Comparison of ENCODE assay signal across 18 cellular contexts in the genomic region with DNA sequence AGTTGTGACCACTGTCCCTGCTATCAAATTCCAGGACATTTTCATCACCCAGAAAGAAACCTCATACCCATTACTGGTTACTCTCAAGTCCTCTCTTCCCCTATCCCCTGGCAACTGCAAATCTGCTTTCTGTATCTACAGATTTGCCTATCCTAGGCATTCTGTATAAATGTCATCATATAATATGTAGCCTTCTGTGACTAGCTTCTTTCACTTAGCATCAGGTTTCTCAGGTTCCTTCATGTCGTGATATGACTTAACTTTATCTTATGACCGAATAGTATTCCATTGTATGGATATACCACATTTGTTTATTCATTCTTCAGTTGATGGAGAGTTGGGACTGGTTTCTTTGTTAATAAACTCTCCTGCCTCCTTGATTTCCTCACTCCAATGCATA.
A peak's percentile ranks its signal among the peaks of the same experiment; 100 is the strongest.
DNase-seq lines count a peak whose midpoint lies in the region; ATAC-seq, FAIRE-seq and TF ChIP-seq lines count a peak whose summit lies in the region.
"Had no signal": no experiment of that assay in that cellular context is flagged by ENCODE, and none has a peak within 500 bp of the region (broad histone marks: within the 10 kb centered on the region; RNA-seq: fewer than 3 reads in every experiment).

No MANE protein-coding gene starts in this region.

- no peaks in the 10 kb centered on the region for H3K4me1 ChIP-seq in transverse colon

- H3K27me3 Mint-ChIP-seq in WTC11 (ENCODE audit: low read depth): no peaks in the 10 kb centered on the region
- no peaks in the 10 kb centered on the region for H3K27me3 Mint-ChIP-seq in stimulated activated naive B cell treated with anti-CD40 and anti-IgM and Interleukin-4, amounts not matched to agents 10 μg/mL and 1 μg/mL and 100 μg/mL, for 72 hours

- no peaks in the 10 kb centered on the region for H3K9me3 Mint-ChIP-seq in WTC11
- peaks cover 3% of the 10 kb centered on the region in 2 donors for H3K9me3 Mint-ChIP-seq in stimulated activated naive B cell treated with anti-CD40 and anti-IgM and Interleukin-4, amounts not matched to agents 10 μg/mL and 1 μg/mL and 100 μg/mL, for 72 hours
- H3K9me3 Mint-ChIP-seq: CD8-positive, alpha-beta T cell had no signal

- no peak for TF ChIP-seq CTCF in WTC11 (IDR thresholded peaks at IDR 0.05)
- no peak for TF ChIP-seq CTCF in transverse colon (IDR thresholded peaks at IDR 0.05)

- H3K27ac Mint-ChIP-seq in WTC11: 0 out of 2 replicates have a peak overlapping the region, but pooled peaks have one; percentile 7
- peak overlapping the region; percentile 70 for H3K27ac Mint-ChIP-seq in stimulated activated naive B cell treated with anti-CD40 and anti-IgM and Interleukin-4, amounts not matched to agents 10 μg/mL and 1 μg/mL and 100 μg/mL, for 72 hours
- H3K27ac Mint-ChIP-seq: CD8-positive, alpha-beta T cell had no signal

- peaks cover 15% of the 10 kb centered on the region for H3K4me1 Mint-ChIP-seq in WTC11
- peaks cover 36 to 54% of the 10 kb centered on the region in 2 donors for H3K4me1 Mint-ChIP-seq in stimulated activated naive B cell treated with anti-CD40 and anti-IgM and Interleukin-4, amounts not matched to agents 10 μg/mL and 1 μg/mL and 100 μg/mL, for 72 hours

- FAIRE-seq in GM19239 (lab: Jason Lieb, UNC) (peak; percentile 61), frontal cortex (lab: Jason Lieb, UNC) (no peak)

- no peak for TF ChIP-seq POLR2A in transverse colon (IDR thresholded peaks at IDR 0.05)

- H3K27me3 ChIP-seq in transverse colon: no peaks in the 10 kb centered on the region
- H3K27me3 ChIP-seq: SJSA1 had no signal

- H3K4me3 ChIP-seq in transverse colon: no peak overlapping the region
- H3K4me3 ChIP-seq: SJSA1 had no signal

- ATAC-seq in HG03520 (IDR thresholded peaks at IDR 0.05; ENCODE audit: unreplicated experiment): peak; percentile 35
- ATAC-seq in WTC11: no peak
- peak; percentile 24 to 25 for ATAC-seq in stimulated activated naive B cell treated with anti-CD40 and anti-IgM and Interleukin-4, amounts not matched to agents 10 μg/mL and 1 μg/mL and 100 μg/mL, for 72 hours (replicated peaks)
- ATAC-seq: CD8-positive, alpha-beta T cell had no signal

- POLR2A ChIA-PET in WTC11 (lab: Charles Lee): no interaction called here

- CTCF ChIA-PET in WTC11 (lab: Charles Lee): no interaction called here

- TF ChIP-seq EP300 in transverse colon (IDR thresholded peaks at IDR 0.05; ENCODE audit: low read depth): no peak

- 95% methylated on average over 2 of the region's 2 CpGs; no CpG with 5 or more reads in 1 of the 2 donors for WGBS in transverse colon (ENCODE audit: low coverage in 1 of 2), 2 donors

- no peaks in the 10 kb centered on the region for H3K36me3 Mint-ChIP-seq in WTC11
- H3K36me3 Mint-ChIP-seq in stimulated activated naive B cell treated with anti-CD40 and anti-IgM and Interleukin-4, amounts not matched to agents 10 μg/mL and 1 μg/mL and 100 μg/mL, for 72 hours: peaks cover 0 to 2% of the 10 kb centered on the region in 2 donors
- H3K36me3 Mint-ChIP-seq: CD8-positive, alpha-beta T cell had no signal

- no peak overlapping the region for H3K27ac ChIP-seq in transverse colon
- H3K27ac ChIP-seq: RWPE1, SJSA1 had no signal

- no peak overlapping the region for H3K4me3 Mint-ChIP-seq in WTC11
- H3K4me3 Mint-ChIP-seq in stimulated activated naive B cell treated with anti-CD40 and anti-IgM and Interleukin-4, amounts not matched to agents 10 μg/mL and 1 μg/mL and 100 μg/mL, for 72 hours: no peak overlapping the region
- H3K4me3 Mint-ChIP-seq: CD8-positive, alpha-beta T cell had no signal

- DNase-seq in GM19239 (ENCODE audit: insufficient read length, low spot score) (no peak), WTC11 (ENCODE audit: low spot score) (no peak), transverse colon (no peak), NCI-H1930 (lab: John Stamatoyannopoulos, UW) (no peak), RPMI8226 (no peak), frontal cortex (ENCODE audit: low spot score in 2 of 2) (no peak)
- DNase-seq in stimulated activated naive B cell treated with anti-CD40 and anti-IgM and Interleukin-4, amounts not matched to agents 10 μg/mL and 1 μg/mL and 100 μg/mL, for 72 hours: no peak
- DNase-seq: CD8-positive, alpha-beta T cell; DMS79 treated with DMSO at 0.1 percent for 48 hours; GDM1; H7; KBM-7; NCI-H1092 treated with DMSO at 0.1 percent for 48 hours; NCI-H1694; NCI-H446 treated with DMSO at 0.1 percent for 48 hours had no signal

- H3K9me3 ChIP-seq in transverse colon: no peaks in the 10 kb centered on the region
- H3K9me3 ChIP-seq: SJSA1 had no signal

- H3K36me3 ChIP-seq in transverse colon: no peaks in the 10 kb centered on the region
- H3K36me3 ChIP-seq: SJSA1 had no signal

- intact Hi-C loops in transverse colon (cut with DNase I; ENCODE audit: low total_unique reads): no loop called here

- in situ Hi-C loops in transverse colon (cut with MboI; ENCODE audit: low pct_ligation_motif_present in 1 of 4, low pct_unique_long_range_greater_than_20kb in 1 of 4, low sequenced_read_pairs in 3 of 4): no loop called here

TF ChIP-seq in WTC11, 78 proteins besides CTCF, POLR2A, EP300 and RAD21:
- TF ChIP-seq NFATC4 (CRISPR knock-in tag; IDR thresholded peaks at IDR 0.05): no peak
- no peak for TF ChIP-seq ZNF416 (CRISPR knock-in tag; IDR thresholded peaks at IDR 0.05)
- TF ChIP-seq, protein P1, sequence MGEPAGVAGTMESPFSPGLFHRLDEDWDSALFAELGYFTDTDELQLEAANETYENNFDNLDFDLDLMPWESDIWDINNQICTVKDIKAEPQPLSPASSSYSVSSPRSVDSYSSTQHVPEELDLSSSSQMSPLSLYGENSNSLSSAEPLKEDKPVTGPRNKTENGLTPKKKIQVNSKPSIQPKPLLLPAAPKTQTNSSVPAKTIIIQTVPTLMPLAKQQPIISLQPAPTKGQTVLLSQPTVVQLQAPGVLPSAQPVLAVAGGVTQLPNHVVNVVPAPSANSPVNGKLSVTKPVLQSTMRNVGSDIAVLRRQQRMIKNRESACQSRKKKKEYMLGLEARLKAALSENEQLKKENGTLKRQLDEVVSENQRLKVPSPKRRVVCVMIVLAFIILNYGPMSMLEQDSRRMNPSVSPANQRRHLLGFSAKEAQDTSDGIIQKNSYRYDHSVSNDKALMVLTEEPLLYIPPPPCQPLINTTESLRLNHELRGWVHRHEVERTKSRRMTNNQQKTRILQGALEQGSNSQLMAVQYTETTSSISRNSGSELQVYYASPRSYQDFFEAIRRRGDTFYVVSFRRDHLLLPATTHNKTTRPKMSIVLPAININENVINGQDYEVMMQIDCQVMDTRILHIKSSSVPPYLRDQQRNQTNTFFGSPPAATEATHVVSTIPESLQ (CRISPR knock-in tag; IDR thresholded peaks at IDR 0.05): no peak
- TF ChIP-seq, protein P2, sequence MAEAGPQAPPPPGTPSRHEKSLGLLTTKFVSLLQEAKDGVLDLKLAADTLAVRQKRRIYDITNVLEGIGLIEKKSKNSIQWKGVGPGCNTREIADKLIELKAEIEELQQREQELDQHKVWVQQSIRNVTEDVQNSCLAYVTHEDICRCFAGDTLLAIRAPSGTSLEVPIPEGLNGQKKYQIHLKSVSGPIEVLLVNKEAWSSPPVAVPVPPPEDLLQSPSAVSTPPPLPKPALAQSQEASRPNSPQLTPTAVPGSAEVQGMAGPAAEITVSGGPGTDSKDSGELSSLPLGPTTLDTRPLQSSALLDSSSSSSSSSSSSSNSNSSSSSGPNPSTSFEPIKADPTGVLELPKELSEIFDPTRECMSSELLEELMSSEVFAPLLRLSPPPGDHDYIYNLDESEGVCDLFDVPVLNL (CRISPR knock-in tag; IDR thresholded peaks at IDR 0.05; ENCODE audit: borderline replicate concordance, low read depth): no peak
- TF ChIP-seq GTF2I (CRISPR knock-in tag; conservative IDR thresholded peaks at IDR 0.05): no peak
- TF ChIP-seq, protein P3, sequence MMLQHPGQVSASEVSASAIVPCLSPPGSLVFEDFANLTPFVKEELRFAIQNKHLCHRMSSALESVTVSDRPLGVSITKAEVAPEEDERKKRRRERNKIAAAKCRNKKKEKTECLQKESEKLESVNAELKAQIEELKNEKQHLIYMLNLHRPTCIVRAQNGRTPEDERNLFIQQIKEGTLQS (CRISPR knock-in tag; conservative IDR thresholded peaks at IDR 0.05): no peak
